ENCODE assay signal across 19 cellular contexts in genomic region chr1:234001817-234002216, GRCh38.
"Had no signal": no experiment of that assay in that cellular context is flagged by ENCODE, and none has a peak within 500 bp of the region (broad histone marks: within the 10 kb centered on the region; RNA-seq: fewer than 3 reads in every experiment).

No MANE protein-coding gene starts in this region.

- H3K9me3 Mint-ChIP-seq: mesothelial cell of epicardium; neural crest cell; stimulated activated naive CD8-positive, alpha-beta T cell treated with anti-CD3 and anti-CD28 coated beads, Interleukin-15, Interleukin-2, amounts not matched to agents 100 ng/mL and 50 ng/mL, for 24 hours had no signal

- H3K9me3 ChIP-seq: colonic mucosa, esophagus squamous epithelium, lower lobe of right lung, psoas muscle, spleen, suprapubic skin, upper lobe of right lung had no signal

- H3K27ac ChIP-seq: colonic mucosa, esophagus squamous epithelium, lower lobe of right lung, psoas muscle, spleen, suprapubic skin, upper lobe of right lung, VCaP had no signal

- H3K27ac Mint-ChIP-seq: activated CD8-positive, alpha-beta memory T cell treated with anti-CD3 and anti-CD28 coated beads, Interleukin-2, amount 10 ng/mL, durations not matched to agents 7 days and 5 days; mesothelial cell of epicardium; stimulated activated naive CD8-positive, alpha-beta T cell treated with anti-CD3 and anti-CD28 coated beads, Interleukin-15, Interleukin-2, amounts not matched to agents 100 ng/mL and 50 ng/mL, for 24 hours had no signal

- DNase-seq: activated CD4-positive, alpha-beta T cell treated with anti-CD3 and anti-CD28 coated beads for 1 hour; activated CD4-positive, alpha-beta T cell treated with anti-CD3 and anti-CD28 coated beads, Interleukin-2, amount 50 U/mL, for 48 hours; activated CD8-positive, alpha-beta memory T cell treated with anti-CD3 and anti-CD28 coated beads, Interleukin-2, amount 10 ng/mL, durations not matched to agents 7 days and 5 days; activated naive CD4-positive, alpha-beta T cell treated with anti-CD3 and anti-CD28 coated beads, Interleukin-2, amount 50 U/mL, for 16 hours; activated T-cell treated with anti-CD3 and anti-CD28 coated beads, Interleukin-2, amount 50 U/mL, for 1 hour; colonic mucosa; esophagus squamous epithelium; foreskin melanocyte; left cardiac atrium; lower lobe of right lung; psoas muscle; spleen; upper lobe of right lung had no signal

- H3K4me1 Mint-ChIP-seq: activated CD8-positive, alpha-beta memory T cell treated with anti-CD3 and anti-CD28 coated beads, Interleukin-2, amount 10 ng/mL, durations not matched to agents 7 days and 5 days; mesothelial cell of epicardium had no signal

- H3K36me3 ChIP-seq: colonic mucosa, esophagus squamous epithelium, lower lobe of right lung, spleen, suprapubic skin, upper lobe of right lung had no signal

- ATAC-seq: activated CD8-positive, alpha-beta memory T cell treated with anti-CD3 and anti-CD28 coated beads, Interleukin-2, amount 10 ng/mL, durations not matched to agents 7 days and 5 days; left cardiac atrium; lower lobe of right lung; psoas muscle; sciatic nerve; upper lobe of right lung had no signal

- H3K4me3 ChIP-seq: colonic mucosa, esophagus squamous epithelium, lower lobe of right lung, psoas muscle, spleen, suprapubic skin, upper lobe of right lung had no signal

- H3K4me3 Mint-ChIP-seq: activated CD8-positive, alpha-beta memory T cell treated with anti-CD3 and anti-CD28 coated beads, Interleukin-2, amount 10 ng/mL, durations not matched to agents 7 days and 5 days; mesothelial cell of epicardium; neural crest cell; stimulated activated naive CD8-positive, alpha-beta T cell treated with anti-CD3 and anti-CD28 coated beads, Interleukin-15, Interleukin-2, amounts not matched to agents 100 ng/mL and 50 ng/mL, for 24 hours had no signal

- H3K36me3 Mint-ChIP-seq: activated CD8-positive, alpha-beta memory T cell treated with anti-CD3 and anti-CD28 coated beads, Interleukin-2, amount 10 ng/mL, durations not matched to agents 7 days and 5 days; mesothelial cell of epicardium had no signal

- H3K27me3 ChIP-seq: colonic mucosa, upper lobe of right lung had no signal

- H3K4me1 ChIP-seq: colonic mucosa, esophagus squamous epithelium, lower lobe of right lung, psoas muscle, spleen, suprapubic skin, upper lobe of right lung had no signal
